In genomic region chrX:139642241-139642927, GRCh38 we compare ENCODE assay signal across 13 cellular contexts.
DNase-seq lines count a peak whose midpoint lies in the region; ATAC-seq, FAIRE-seq and TF ChIP-seq lines count a peak whose summit lies in the region.
"Had no signal": no experiment of that assay in that cellular context is flagged by ENCODE, and none has a peak within 500 bp of the region (broad histone marks: within the 10 kb centered on the region; RNA-seq: fewer than 3 reads in every experiment).

No MANE protein-coding gene starts in this region.

- no peak for TF ChIP-seq POLR2A in HepG2 (IDR thresholded peaks at IDR 0.05; ENCODE audit: insufficient read depth in 1 of 2, low read depth in 2 of 2, low read length in 2 of 2)
- TF ChIP-seq POLR2A in right lobe of liver (IDR thresholded peaks at IDR 0.05): no peak

- intact Hi-C loops in HepG2 (cut with micrococcal nuclease; ENCODE audit: unreplicated experiment) (no loop called here), right lobe of liver (cut with DNase I) (no loop called here), dorsolateral prefrontal cortex (cut with DNase I) (no loop called here)

- CTCF ChIA-PET in HepG2 (lab: Yijun Ruan, JAX; ENCODE audit: low intra/inter-chr PET ratio, low total read pairs): no interaction called here

- H3K27me3 ChIP-seq in HepG2 (ENCODE audit: control insufficient read depth in 1 of 2, insufficient read depth in 2 of 2, low read length in 2 of 2) (no peaks in the 10 kb centered on the region), right lobe of liver (no peaks in the 10 kb centered on the region), dorsolateral prefrontal cortex (peaks cover 0 to 84% (median 11%) of the 10 kb centered on the region in 45 donors), mesendoderm (ENCODE audit: insufficient read depth, low read length, poor library complexity) (no peaks in the 10 kb centered on the region)
- H3K27me3 ChIP-seq: sigmoid colon had no signal

- no peak for TF ChIP-seq RAD21 in HepG2 (CRISPR knock-in tag; IDR thresholded peaks at IDR 0.05)

- H3K36me3 ChIP-seq in HepG2 (replicated peaks in 1 of 2; ENCODE audit: control insufficient read depth in 1 of 2, insufficient read depth in 2 of 2, low read length in 2 of 2) (no peaks in the 10 kb centered on the region), right lobe of liver (no peaks in the 10 kb centered on the region), mesendoderm (ENCODE audit: control insufficient read depth, insufficient read depth, low read length) (no peaks in the 10 kb centered on the region)
- H3K36me3 ChIP-seq: sigmoid colon had no signal

- H3K4me2 ChIP-seq in HepG2 (ENCODE audit: low read depth, low read length) (no peak overlapping the region), mesendoderm (ENCODE audit: low read length) (no peak overlapping the region)

- no peak overlapping the region for H2AFZ ChIP-seq in HepG2 (ENCODE audit: low read length)

- POLR2A ChIA-PET in HepG2 (lab: Yijun Ruan, JAX): no interaction called here

- peaks cover 17% of the 10 kb centered on the region for H3K27me3 Mint-ChIP-seq in osteocyte (ENCODE audit: unreplicated experiment)
- H3K27me3 Mint-ChIP-seq: activated T-helper 17 cell treated with anti-CD3 and anti-CD28 coated beads, Interleukin-2, amount 50 U/mL, for 72 hours had no signal

- H3K23ac ChIP-seq in mesendoderm (ENCODE audit: low read length): no peak overlapping the region

- H4K20me1 ChIP-seq in HepG2 (ENCODE audit: insufficient read depth, low read length): no peaks in the 10 kb centered on the region

- no peak for TF ChIP-seq EP300 in HepG2 (IDR thresholded peaks at IDR 0.05; ENCODE audit: low read depth in 2 of 2, low read length in 2 of 2)
- no peak for TF ChIP-seq EP300 in HepG2 (CRISPR knock-in tag; IDR thresholded peaks at IDR 0.05; ENCODE audit: borderline replicate concordance)

- no peak overlapping the region for H3K4me3 Mint-ChIP-seq in stimulated activated effector memory CD8-positive, alpha-beta T cell treated with anti-CD3 and anti-CD28 coated beads, Interleukin-12 subunit alpha, Interleukin-12 subunit beta, amount 100 ng/mL, for 72 hours
- H3K4me3 Mint-ChIP-seq in osteocyte (ENCODE audit: unreplicated experiment): no peak overlapping the region
- H3K4me3 Mint-ChIP-seq: activated T-helper 17 cell treated with anti-CD3 and anti-CD28 coated beads, Interleukin-2, amount 50 U/mL, for 72 hours had no signal

- H2BK120ac ChIP-seq in mesendoderm (ENCODE audit: low read depth, low read length): no peak overlapping the region

- TF ChIP-seq CTCF in HepG2 (CRISPR knock-in tag; IDR thresholded peaks at IDR 0.05) (no peak), right lobe of liver (IDR thresholded peaks at IDR 0.05) (no peak), dorsolateral prefrontal cortex (IDR thresholded peaks at IDR 0.05 in 54 of 56, conservative IDR thresholded peaks at IDR 0.05 in 2 of 56; ENCODE audit: low read depth in 1 of 56, partially characterized antibody in 56 of 56) (no peak), osteocyte (IDR thresholded peaks at IDR 0.05) (no peak)

- DNase-seq in HepG2 (ENCODE audit: low spot score) (no peak), right lobe of liver (no peak), dorsolateral prefrontal cortex (peak in 2 of 10 donors; percentile 9 to 13), mesendoderm (peak; percentile 81), osteocyte (ENCODE audit: extremely low spot score, unreplicated experiment) (no peak)
- DNase-seq in stimulated activated effector memory CD8-positive, alpha-beta T cell treated with anti-CD3 and anti-CD28 coated beads, Interleukin-12 subunit alpha, Interleukin-12 subunit beta, amount 100 ng/mL, for 72 hours (ENCODE audit: low spot score in 2 of 2): no peak
- no peak for DNase-seq in activated CD8-positive, alpha-beta memory T cell treated with anti-CD3 and anti-CD28 coated beads, Interleukin-2, amount 50 U/mL, for 4 hours
- DNase-seq: GF-D8, left colon, NCI-H2171, sigmoid colon had no signal

- H2AK5ac ChIP-seq in mesendoderm (ENCODE audit: low read length): no peak overlapping the region

- H3K18ac ChIP-seq in mesendoderm (ENCODE audit: low read length): no peak overlapping the region

- ATAC-seq in HepG2 (no peak), right lobe of liver (no peak), GM19351 (IDR thresholded peaks at IDR 0.05; ENCODE audit: unreplicated experiment) (no peak)
- ATAC-seq in stimulated activated effector memory CD8-positive, alpha-beta T cell treated with anti-CD3 and anti-CD28 coated beads, Interleukin-12 subunit alpha, Interleukin-12 subunit beta, amount 100 ng/mL, for 72 hours: no peak
- ATAC-seq: activated T-helper 17 cell treated with anti-CD3 and anti-CD28 coated beads, Interleukin-2, amount 50 U/mL, for 72 hours; left colon had no signal

- no TSS peak for BruUV-seq in HepG2 (replicated peaks; lab: Mats Ljungman, UMichigan)

- no peaks in the 10 kb centered on the region for H3K79me1 ChIP-seq in mesendoderm (ENCODE audit: low read length)

- H3K27ac Mint-ChIP-seq in stimulated activated effector memory CD8-positive, alpha-beta T cell treated with anti-CD3 and anti-CD28 coated beads, Interleukin-12 subunit alpha, Interleukin-12 subunit beta, amount 100 ng/mL, for 72 hours: no peak overlapping the region
- no peak overlapping the region for H3K27ac Mint-ChIP-seq in osteocyte (ENCODE audit: unreplicated experiment)
- H3K27ac Mint-ChIP-seq: activated T-helper 17 cell treated with anti-CD3 and anti-CD28 coated beads, Interleukin-2, amount 50 U/mL, for 72 hours had no signal

- H3K4ac ChIP-seq in mesendoderm (ENCODE audit: low read depth, low read length): no peak overlapping the region

- 2% methylated on average over 10 of the region's 10 CpGs for WGBS in HepG2 (ENCODE audit: low lambda C conversion rate)
- 26% methylated on average over 10 of the region's 10 CpGs for WGBS in right lobe of liver (ENCODE audit: insufficient coverage, low coverage, low lambda C conversion rate, missing lambda C conversion rate)
- WGBS in mesendoderm (ENCODE audit: extremely low coverage, insufficient coverage, low lambda C conversion rate): no CpG with 5 or more reads among the region's 10 CpGs

- H3K9ac ChIP-seq in HepG2 (ENCODE audit: insufficient read depth, low read depth, low read length) (no peak overlapping the region), mesendoderm (ENCODE audit: low read length) (no peak overlapping the region)

- no peak overlapping the region for H3K56ac ChIP-seq in mesendoderm (ENCODE audit: low read length)

- no peak overlapping the region for H4K8ac ChIP-seq in mesendoderm (ENCODE audit: low read depth, low read length)

- H3K9me3 Mint-ChIP-seq in stimulated activated effector memory CD8-positive, alpha-beta T cell treated with anti-CD3 and anti-CD28 coated beads, Interleukin-12 subunit alpha, Interleukin-12 subunit beta, amount 100 ng/mL, for 72 hours: no peaks in the 10 kb centered on the region
- H3K9me3 Mint-ChIP-seq in osteocyte (ENCODE audit: unreplicated experiment): peaks cover 16% of the 10 kb centered on the region
- H3K9me3 Mint-ChIP-seq: activated T-helper 17 cell treated with anti-CD3 and anti-CD28 coated beads, Interleukin-2, amount 50 U/mL, for 72 hours had no signal

- H2BK15ac ChIP-seq in mesendoderm (replicated peaks; ENCODE audit: low read depth): no peak overlapping the region

- H3K4me1 ChIP-seq in HepG2 (ENCODE audit: insufficient read depth, low read length): no peaks in the 10 kb centered on the region
- no peaks in the 10 kb centered on the region for H3K4me1 ChIP-seq in right lobe of liver
- H3K4me1 ChIP-seq in mesendoderm (ENCODE audit: control insufficient read depth, low read depth, low read length): no peaks in the 10 kb centered on the region
- H3K4me1 ChIP-seq: sigmoid colon had no signal

- no peak overlapping the region for H2BK5ac ChIP-seq in mesendoderm (ENCODE audit: low read length)

- H3K4me1 Mint-ChIP-seq in stimulated activated effector memory CD8-positive, alpha-beta T cell treated with anti-CD3 and anti-CD28 coated beads, Interleukin-12 subunit alpha, Interleukin-12 subunit beta, amount 100 ng/mL, for 72 hours: no peaks in the 10 kb centered on the region
- H3K4me1 Mint-ChIP-seq in osteocyte (ENCODE audit: unreplicated experiment): no peaks in the 10 kb centered on the region
- H3K4me1 Mint-ChIP-seq: activated T-helper 17 cell treated with anti-CD3 and anti-CD28 coated beads, Interleukin-2, amount 50 U/mL, for 72 hours had no signal

- no peak overlapping the region for H3K4me3 ChIP-seq in HepG2 (replicated peaks in 1 of 3; ENCODE audit: insufficient read depth in 1 of 3, low read depth in 2 of 3, low read length in 3 of 3)
- H3K4me3 ChIP-seq in right lobe of liver: no peak overlapping the region
- peak overlapping the region in 58 of 59 donors; percentile 2 to 67 (median 46) for H3K4me3 ChIP-seq in dorsolateral prefrontal cortex
- no peak overlapping the region for H3K4me3 ChIP-seq in mesendoderm (ENCODE audit: low read length)
- H3K4me3 ChIP-seq: sigmoid colon had no signal

- no peak overlapping the region for H4K5ac ChIP-seq in mesendoderm (ENCODE audit: low read length)

- no peaks in the 10 kb centered on the region for H3K36me3 Mint-ChIP-seq in stimulated activated effector memory CD8-positive, alpha-beta T cell treated with anti-CD3 and anti-CD28 coated beads, Interleukin-12 subunit alpha, Interleukin-12 subunit beta, amount 100 ng/mL, for 72 hours
- H3K36me3 Mint-ChIP-seq in osteocyte (ENCODE audit: unreplicated experiment): no peaks in the 10 kb centered on the region

- H3K9me3 ChIP-seq in HepG2 (ENCODE audit: low read length) (no peaks in the 10 kb centered on the region), right lobe of liver (no peaks in the 10 kb centered on the region)
- H3K9me3 ChIP-seq: sigmoid colon had no signal

- no peaks in the 10 kb centered on the region for H3K79me2 ChIP-seq in HepG2 (ENCODE audit: insufficient read depth, low read length)
- no peaks in the 10 kb centered on the region for H3K79me2 ChIP-seq in mesendoderm (ENCODE audit: control insufficient read depth, insufficient read depth, low read length)

- FAIRE-seq in HepG2 (lab: Jason Lieb, UNC): no peak

- H3K27ac ChIP-seq in HepG2 (ENCODE audit: extremely low read length, insufficient read depth, low read length) (no peak overlapping the region), right lobe of liver (no peak overlapping the region), dorsolateral prefrontal cortex (peak overlapping the region in 7 of 59 donors; percentile 15 to 60 (median 21)), mesendoderm (ENCODE audit: low read depth, low read length) (no peak overlapping the region)
- H3K27ac ChIP-seq: sigmoid colon had no signal

- in situ Hi-C loops in HepG2 (cut with HindIII; ENCODE audit: extremely low pct_ligation_motif_present, low pct_unique_long_range_greater_than_20kb): no loop called here

TF ChIP-seq in HepG2, 621 proteins besides CTCF, POLR2A, EP300 and RAD21 (continues in another document):
- TF ChIP-seq NONO (IDR thresholded peaks at IDR 0.05) (no peak), NONO (CRISPR knock-in tag; conservative IDR thresholded peaks at IDR 0.05) (no peak), ARNTL (CRISPR knock-in tag; IDR thresholded peaks at IDR 0.05) (no peak), ZNF343 (CRISPR knock-in tag; IDR thresholded peaks at IDR 0.05) (no peak)

Comparison
In these comparisons a context has a peak if more than half of its experiments do, and no peak if none do; other contexts are left out.
1. H3K4me3 ChIP-seq: peak in dorsolateral prefrontal cortex (58 of 59); none in HepG2 (0 of 3), right lobe of liver (0 of 3) and mesendoderm (single experiment).